Comparison of ENCODE assay signal across 8 cellular contexts in the genomic region with DNA sequence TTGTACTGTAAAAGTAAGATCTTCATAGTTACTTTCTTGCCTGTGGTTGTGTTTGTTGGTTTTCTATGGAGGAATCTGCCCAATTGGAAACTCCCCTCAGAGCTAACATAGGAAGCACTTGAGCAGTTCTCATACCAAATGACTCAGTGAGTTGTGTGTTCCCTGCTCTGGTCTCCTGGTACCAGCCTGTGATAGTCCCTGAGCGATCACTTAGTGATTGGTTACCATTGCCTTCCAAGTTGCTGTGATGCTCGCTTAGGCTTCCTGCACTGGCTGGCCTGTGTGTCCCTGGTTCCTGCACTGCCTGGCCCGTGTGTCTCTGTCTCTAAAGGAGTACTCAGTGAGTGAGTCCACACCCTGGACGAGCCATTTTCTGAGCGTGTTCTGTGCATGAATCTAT.
DNase-seq lines count a peak whose midpoint lies in the region; ATAC-seq and TF ChIP-seq lines count a peak whose summit lies in the region.

No MANE protein-coding gene starts in this region.

- no peak overlapping the region for H2BK120ac ChIP-seq in H9 (ENCODE audit: low read depth, low read length, poor library complexity, severe bottlenecking)

- H3K27me3 Mint-ChIP-seq in H9 (ENCODE audit: low read depth) = no peaks in the 10 kb centered on the region
- no peaks in the 10 kb centered on the region for H3K27me3 Mint-ChIP-seq in activated T-helper 1 cell treated with anti-CD3 and anti-CD28 coated beads, Interleukin-12 subunit alpha, Interleukin-12 subunit beta, Interleukin-2, Interleukin-4 antibody, amounts not matched to agents 30 ng/mL and 10 ng/mL and 1 ng/mL, durations not matched to agents 14 hours and 24 hours and 36 hours (ENCODE audit: insufficient read depth)

- H2BK5ac ChIP-seq in H9 (ENCODE audit: insufficient read length, low read length) = no peak overlapping the region

- no peak overlapping the region for H3T11ph ChIP-seq in H9 (ENCODE audit: low read length)

- no peak overlapping the region for H3K4me3 Mint-ChIP-seq in H9
- H3K4me3 Mint-ChIP-seq in activated T-helper 1 cell treated with anti-CD3 and anti-CD28 coated beads, Interleukin-12 subunit alpha, Interleukin-12 subunit beta, Interleukin-2, Interleukin-4 antibody, amounts not matched to agents 30 ng/mL and 10 ng/mL and 1 ng/mL, durations not matched to agents 14 hours and 24 hours and 36 hours = peak overlapping the region; percentile 9

- peaks cover 9 to 14% of the 10 kb centered on the region in 2 experiments for H3K4me1 Mint-ChIP-seq in H9
- peaks cover 62% of the 10 kb centered on the region for H3K4me1 Mint-ChIP-seq in activated T-helper 1 cell treated with anti-CD3 and anti-CD28 coated beads, Interleukin-12 subunit alpha, Interleukin-12 subunit beta, Interleukin-2, Interleukin-4 antibody, amounts not matched to agents 30 ng/mL and 10 ng/mL and 1 ng/mL, durations not matched to agents 14 hours and 24 hours and 36 hours (ENCODE audit: low read depth)

- no peak overlapping the region for H4K8ac ChIP-seq in H9 (replicated peaks; ENCODE audit: insufficient read length, low read depth, low read length)

- H3K4me2 ChIP-seq in H9 (ENCODE audit: insufficient read depth, insufficient read length, low read length) = no peak overlapping the region

- no peaks in the 10 kb centered on the region for H3K9me3 Mint-ChIP-seq in H9
- no peaks in the 10 kb centered on the region for H3K9me3 Mint-ChIP-seq in activated T-helper 1 cell treated with anti-CD3 and anti-CD28 coated beads, Interleukin-12 subunit alpha, Interleukin-12 subunit beta, Interleukin-2, Interleukin-4 antibody, amounts not matched to agents 30 ng/mL and 10 ng/mL and 1 ng/mL, durations not matched to agents 14 hours and 24 hours and 36 hours

- no peaks in the 10 kb centered on the region for H3K9me3 ChIP-seq in H9 (ENCODE audit: control insufficient read depth, low read depth, low read length)

- H3K36me3 Mint-ChIP-seq in H9 (ENCODE audit: insufficient read depth in 1 of 3, low read depth in 3 of 3) = peaks cover 19 to 61% (median 52%) of the 10 kb centered on the region in 3 experiments
- peaks cover 26% of the 10 kb centered on the region for H3K36me3 Mint-ChIP-seq in activated T-helper 1 cell treated with anti-CD3 and anti-CD28 coated beads, Interleukin-12 subunit alpha, Interleukin-12 subunit beta, Interleukin-2, Interleukin-4 antibody, amounts not matched to agents 30 ng/mL and 10 ng/mL and 1 ng/mL, durations not matched to agents 14 hours and 24 hours and 36 hours (ENCODE audit: low read depth)

- H3K4me1 ChIP-seq in H9 (ENCODE audit: insufficient read depth, low read length) = no peaks in the 10 kb centered on the region

- TF ChIP-seq CTCF in H9 (conservative IDR thresholded peaks at IDR 0.05) = no peak

- peak; percentile 35 for DNase-seq in AG08396 (ENCODE audit: low spot score)
- DNase-seq in H9 = no peak
- DNase-seq in activated T-helper 1 cell treated with anti-CD3 and anti-CD28 coated beads, Interleukin-12 subunit alpha, Interleukin-12 subunit beta, Interleukin-2, Interleukin-4 antibody, amounts not matched to agents 30 ng/mL and 10 ng/mL and 1 ng/mL, durations not matched to agents 14 hours and 24 hours and 36 hours (ENCODE audit: low spot score) = peak; percentile 42
- DNase-seq in kidney glomerular epithelial cell (lab: John Stamatoyannopoulos, UW) = peak; percentile 87
- no peak for DNase-seq in RPMI8226
- DNase-seq in GOT3 (lab: John Stamatoyannopoulos, UW) = no peak
- no peak for DNase-seq in DMS79 (lab: John Stamatoyannopoulos, UW)

- peaks cover 3% of the 10 kb centered on the region for H3K79me1 ChIP-seq in H9 (ENCODE audit: insufficient read depth, low read depth, low read length, poor library complexity, severe bottlenecking)

- H2BK20ac ChIP-seq in H9 (ENCODE audit: low read depth, low read length, poor library complexity, severe bottlenecking) = no peak overlapping the region

- no peak overlapping the region for H4K91ac ChIP-seq in H9 (ENCODE audit: insufficient read length, low read depth, low read length)

- WGBS in H9 (ENCODE audit: extremely low coverage, insufficient read length, low lambda C conversion rate) = no CpG with 5 or more reads among the region's 5 CpGs

- no peaks in the 10 kb centered on the region for H3K23me2 ChIP-seq in H9 (ENCODE audit: insufficient read length, low read depth, low read length, poor library complexity, severe bottlenecking)

- no peak overlapping the region for H2AFZ ChIP-seq in H9 (ENCODE audit: low read length)

- H2AK5ac ChIP-seq in H9 (ENCODE audit: insufficient read length, low read length) = no peak overlapping the region

- H3K9ac ChIP-seq in H9 (ENCODE audit: extremely low read depth, insufficient read length, low read length) = no peak overlapping the region

- H3K4ac ChIP-seq in H9 (ENCODE audit: low read depth, low read length) = no peak overlapping the region

- ATAC-seq in HG02571 (IDR thresholded peaks at IDR 0.05; ENCODE audit: unreplicated experiment) = no peak

- no peaks in the 10 kb centered on the region for H3K27me3 ChIP-seq in H9 (ENCODE audit: insufficient read depth, low read length)

- no peak overlapping the region for H2BK15ac ChIP-seq in H9 (ENCODE audit: low read depth, low read length)

- H3K56ac ChIP-seq in H9 (ENCODE audit: insufficient read length, low read depth, low read length) = no peak overlapping the region

- H3K14ac ChIP-seq in H9 (ENCODE audit: insufficient read depth, low read length) = no peak overlapping the region

- H2BK12ac ChIP-seq in H9 (ENCODE audit: insufficient read length, low read depth, low read length) = no peak overlapping the region

- intact Hi-C loops in activated T-helper 1 cell treated with anti-CD3 and anti-CD28 coated beads, Interleukin-12 subunit alpha, Interleukin-12 subunit beta, Interleukin-2, Interleukin-4 antibody, amounts not matched to agents 30 ng/mL and 10 ng/mL and 1 ng/mL, durations not matched to agents 14 hours and 24 hours and 36 hours (cut with micrococcal nuclease) = loop anchor here (1.0 to 10.0 kb wide), 8 partner anchors 60 to 826 kb away; a partner anchor contains a TSS

- H3K27ac Mint-ChIP-seq in H9 = peak overlapping the region in 2 of 3 experiments; percentile 41 to 85; a peak in 2 of 7 replicates
- H3K27ac Mint-ChIP-seq in activated T-helper 1 cell treated with anti-CD3 and anti-CD28 coated beads, Interleukin-12 subunit alpha, Interleukin-12 subunit beta, Interleukin-2, Interleukin-4 antibody, amounts not matched to agents 30 ng/mL and 10 ng/mL and 1 ng/mL, durations not matched to agents 14 hours and 24 hours and 36 hours = peak overlapping the region; percentile 92

- H4K5ac ChIP-seq in H9 (ENCODE audit: insufficient read length, low read depth, low read length) = no peak overlapping the region

- no peak overlapping the region for H3K27ac ChIP-seq in H9 (ENCODE audit: insufficient read length, low read depth, low read length)

- no peaks in the 10 kb centered on the region for H3K79me2 ChIP-seq in H9 (ENCODE audit: insufficient read depth, low read length)

- H4K20me1 ChIP-seq in H9 (ENCODE audit: control insufficient read depth, insufficient read depth, insufficient read length) = no peaks in the 10 kb centered on the region

- no peak overlapping the region for H3K23ac ChIP-seq in H9 (ENCODE audit: insufficient read length, low read depth, low read length)

- H3K18ac ChIP-seq in H9 (ENCODE audit: insufficient read length, low read depth, low read length) = no peak overlapping the region

Comparison
In these comparisons a context has a peak if more than half of its experiments do, and no peak if none do; other contexts are left out.
1. DNase-seq: peak in AG08396 (single experiment), activated T-helper 1 cell treated with anti-CD3 and anti-CD28 coated beads, Interleukin-12 subunit alpha, Interleukin-12 subunit beta, Interleukin-2, Interleukin-4 antibody, amounts not matched to agents 30 ng/mL and 10 ng/mL and 1 ng/mL, durations not matched to agents 14 hours and 24 hours and 36 hours (single experiment) and kidney glomerular epithelial cell (single experiment); none in H9 (single experiment), RPMI8226 (single experiment), GOT3 (single experiment) and DMS79 (single experiment).